ENCODE assay signal across 1 cellular context in the genomic region with DNA sequence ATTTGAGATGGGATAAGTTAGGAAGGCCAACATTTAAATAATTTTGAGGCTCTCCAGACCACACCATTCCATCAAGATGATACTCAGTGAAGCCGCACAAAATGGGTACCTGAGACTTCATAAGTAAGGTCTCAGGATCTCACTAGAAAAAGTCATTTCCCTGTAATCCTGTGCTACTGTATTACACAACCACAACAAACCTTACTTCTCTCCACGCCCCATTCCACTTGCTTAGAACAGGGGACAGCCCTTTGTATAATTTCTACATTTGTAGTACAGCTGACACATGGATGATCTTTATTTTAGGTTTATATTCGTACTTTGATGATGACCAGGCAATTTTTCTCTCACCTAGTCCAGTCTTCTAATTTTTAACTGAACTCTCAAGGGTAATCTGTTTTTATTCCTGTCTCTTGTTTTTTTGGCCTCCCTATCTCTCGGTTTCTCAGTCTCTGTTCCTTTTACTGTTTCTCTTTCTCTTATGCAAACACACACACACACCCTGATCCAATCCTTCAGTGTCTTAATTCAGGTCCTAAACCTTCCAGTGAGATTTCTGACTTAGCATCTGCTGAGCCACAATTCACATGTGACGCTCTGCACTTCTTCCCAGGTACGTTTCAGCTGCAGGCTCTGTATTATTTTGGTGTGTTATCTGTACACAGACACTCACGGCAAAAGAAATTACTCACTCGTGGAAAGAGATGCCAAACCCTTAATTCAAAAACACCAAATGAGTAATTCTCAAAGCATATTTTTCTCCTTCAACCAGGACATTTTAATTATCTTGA.
TF ChIP-seq lines count a peak whose summit lies in the region.

No MANE protein-coding gene starts in this region.

TF ChIP-seq in GM12878, 131 proteins besides CTCF, POLR2A, EP300 and RAD21:
- TF ChIP-seq ZNF24 (IDR thresholded peaks at IDR 0.05) (no peak), MXI1 (IDR thresholded peaks at IDR 0.05; ENCODE audit: low read depth, low read length) (no peak), WRNIP1 (IDR thresholded peaks at IDR 0.05; ENCODE audit: borderline replicate concordance, low read depth, low read length) (no peak), CBFB (IDR thresholded peaks at IDR 0.05; ENCODE audit: low read depth) (no peak), RB1 (IDR thresholded peaks at IDR 0.05; ENCODE audit: borderline replicate concordance) (no peak), SP1 (IDR thresholded peaks at IDR 0.05; ENCODE audit: low read depth, low read length) (no peak), YBX1 (IDR thresholded peaks at IDR 0.05) (no peak), CBX5 (IDR thresholded peaks at IDR 0.05; ENCODE audit: low read depth) (no peak), TCF12 (IDR thresholded peaks at IDR 0.05; ENCODE audit: low read depth, low read length) (no peak), CBX3 (IDR thresholded peaks at IDR 0.05; ENCODE audit: borderline replicate concordance, low read depth) (no peak), CHD1 (IDR thresholded peaks at IDR 0.05; ENCODE audit: low read depth, low read length) (no peak), CEBPB (IDR thresholded peaks at IDR 0.05; ENCODE audit: borderline replicate concordance in 1 of 2, low read depth in 2 of 2, low read length in 2 of 2) (no peak), SIN3A (IDR thresholded peaks at IDR 0.05; ENCODE audit: low read depth, low read length) (no peak), STAT3 (IDR thresholded peaks at IDR 0.05; ENCODE audit: low read depth, low read length) (no peak)
- TF ChIP-seq, protein P1, sequence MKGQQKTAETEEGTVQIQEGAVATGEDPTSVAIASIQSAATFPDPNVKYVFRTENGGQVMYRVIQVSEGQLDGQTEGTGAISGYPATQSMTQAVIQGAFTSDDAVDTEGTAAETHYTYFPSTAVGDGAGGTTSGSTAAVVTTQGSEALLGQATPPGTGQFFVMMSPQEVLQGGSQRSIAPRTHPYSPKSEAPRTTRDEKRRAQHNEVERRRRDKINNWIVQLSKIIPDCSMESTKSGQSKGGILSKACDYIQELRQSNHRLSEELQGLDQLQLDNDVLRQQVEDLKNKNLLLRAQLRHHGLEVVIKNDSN (IDR thresholded peaks at IDR 0.05; ENCODE audit: borderline replicate concordance, extremely low read length, insufficient read depth, low read depth, low read length): no peak
